In the genomic region with DNA sequence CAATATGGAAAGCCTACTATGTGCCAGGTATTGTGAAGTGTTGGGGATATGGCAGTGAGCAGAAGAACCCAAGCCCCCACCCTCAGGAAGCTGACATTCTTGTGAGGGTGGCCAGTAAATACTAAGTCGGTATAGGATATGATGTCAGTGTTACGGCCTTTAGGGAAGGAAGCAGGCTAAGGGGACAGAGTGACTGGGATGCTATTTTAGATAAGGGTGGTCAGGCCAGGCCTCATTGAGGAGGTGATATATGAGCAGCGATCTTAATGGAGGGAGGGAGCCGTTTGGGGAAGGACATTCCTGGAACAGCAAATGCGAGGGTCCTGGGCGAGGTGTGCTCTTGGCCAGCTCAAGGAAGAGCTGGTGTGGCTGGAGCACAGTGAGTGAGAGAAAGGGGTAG, we compare ENCODE assay signal across 1 cellular context.
TF ChIP-seq lines count a peak whose summit lies in the region.

No MANE protein-coding gene starts in this region.

TF ChIP-seq in K562, 482 proteins besides CTCF, POLR2A, EP300 and RAD21 (continues in another document):
- TF ChIP-seq ZKSCAN1 (IDR thresholded peaks at IDR 0.05; ENCODE audit: low read depth, low read length), result no peak
- TF ChIP-seq PBX2 (CRISPR knock-in tag; IDR thresholded peaks at IDR 0.05; ENCODE audit: low read depth), result no peak
- 0 out of 2 replicates have a peak, but pooled peaks have one; percentile 27 for TF ChIP-seq PBX2 (tag; conservative IDR thresholded peaks at IDR 0.05; ENCODE audit: low read depth)
- no peak for TF ChIP-seq ZNF143 (CRISPR knock-in tag; IDR thresholded peaks at IDR 0.05)
- no peak for TF ChIP-seq ZNF764 (CRISPR knock-in tag; IDR thresholded peaks at IDR 0.05; ENCODE audit: low read depth)
- no peak for TF ChIP-seq XRCC4 (IDR thresholded peaks at IDR 0.05; ENCODE audit: extremely low read depth, insufficient read depth, insufficient read length)
- no peak for TF ChIP-seq HNRNPL (IDR thresholded peaks at IDR 0.05; ENCODE audit: low read depth, low read length)
- no peak for TF ChIP-seq KDM4B (IDR thresholded peaks at IDR 0.05; ENCODE audit: borderline replicate concordance in 2 of 2, low read depth in 1 of 2)
- TF ChIP-seq, protein P1, sequence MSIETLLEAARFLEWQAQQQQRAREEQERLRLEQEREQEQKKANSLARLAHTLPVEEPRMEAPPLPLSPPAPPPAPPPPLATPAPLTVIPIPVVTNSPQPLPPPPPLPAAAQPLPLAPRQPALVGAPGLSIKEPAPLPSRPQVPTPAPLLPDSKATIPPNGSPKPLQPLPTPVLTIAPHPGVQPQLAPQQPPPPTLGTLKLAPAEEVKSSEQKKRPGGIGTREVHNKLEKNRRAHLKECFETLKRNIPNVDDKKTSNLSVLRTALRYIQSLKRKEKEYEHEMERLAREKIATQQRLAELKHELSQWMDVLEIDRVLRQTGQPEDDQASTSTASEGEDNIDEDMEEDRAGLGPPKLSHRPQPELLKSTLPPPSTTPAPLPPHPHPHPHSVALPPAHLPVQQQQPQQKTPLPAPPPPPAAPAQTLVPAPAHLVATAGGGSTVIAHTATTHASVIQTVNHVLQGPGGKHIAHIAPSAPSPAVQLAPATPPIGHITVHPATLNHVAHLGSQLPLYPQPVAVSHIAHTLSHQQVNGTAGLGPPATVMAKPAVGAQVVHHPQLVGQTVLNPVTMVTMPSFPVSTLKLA (conservative IDR thresholded peaks at IDR 0.05), result 0 out of 4 replicates have a peak, but pooled peaks of 1 of the 2 experiments have one; percentile 18
- no peak for TF ChIP-seq SETDB1 (IDR thresholded peaks at IDR 0.05; ENCODE audit: low read length)
- TF ChIP-seq BCOR (IDR thresholded peaks at IDR 0.05), result no peak
- no peak for TF ChIP-seq ZNF586 (CRISPR knock-in tag; conservative IDR thresholded peaks at IDR 0.05)
- TF ChIP-seq, protein P2, sequence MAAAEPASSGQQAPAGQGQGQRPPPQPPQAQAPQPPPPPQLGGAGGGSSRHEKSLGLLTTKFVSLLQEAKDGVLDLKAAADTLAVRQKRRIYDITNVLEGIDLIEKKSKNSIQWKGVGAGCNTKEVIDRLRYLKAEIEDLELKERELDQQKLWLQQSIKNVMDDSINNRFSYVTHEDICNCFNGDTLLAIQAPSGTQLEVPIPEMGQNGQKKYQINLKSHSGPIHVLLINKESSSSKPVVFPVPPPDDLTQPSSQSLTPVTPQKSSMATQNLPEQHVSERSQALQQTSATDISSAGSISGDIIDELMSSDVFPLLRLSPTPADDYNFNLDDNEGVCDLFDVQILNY (CRISPR knock-in tag; IDR thresholded peaks at IDR 0.05), result no peak
- TF ChIP-seq, protein P3, sequence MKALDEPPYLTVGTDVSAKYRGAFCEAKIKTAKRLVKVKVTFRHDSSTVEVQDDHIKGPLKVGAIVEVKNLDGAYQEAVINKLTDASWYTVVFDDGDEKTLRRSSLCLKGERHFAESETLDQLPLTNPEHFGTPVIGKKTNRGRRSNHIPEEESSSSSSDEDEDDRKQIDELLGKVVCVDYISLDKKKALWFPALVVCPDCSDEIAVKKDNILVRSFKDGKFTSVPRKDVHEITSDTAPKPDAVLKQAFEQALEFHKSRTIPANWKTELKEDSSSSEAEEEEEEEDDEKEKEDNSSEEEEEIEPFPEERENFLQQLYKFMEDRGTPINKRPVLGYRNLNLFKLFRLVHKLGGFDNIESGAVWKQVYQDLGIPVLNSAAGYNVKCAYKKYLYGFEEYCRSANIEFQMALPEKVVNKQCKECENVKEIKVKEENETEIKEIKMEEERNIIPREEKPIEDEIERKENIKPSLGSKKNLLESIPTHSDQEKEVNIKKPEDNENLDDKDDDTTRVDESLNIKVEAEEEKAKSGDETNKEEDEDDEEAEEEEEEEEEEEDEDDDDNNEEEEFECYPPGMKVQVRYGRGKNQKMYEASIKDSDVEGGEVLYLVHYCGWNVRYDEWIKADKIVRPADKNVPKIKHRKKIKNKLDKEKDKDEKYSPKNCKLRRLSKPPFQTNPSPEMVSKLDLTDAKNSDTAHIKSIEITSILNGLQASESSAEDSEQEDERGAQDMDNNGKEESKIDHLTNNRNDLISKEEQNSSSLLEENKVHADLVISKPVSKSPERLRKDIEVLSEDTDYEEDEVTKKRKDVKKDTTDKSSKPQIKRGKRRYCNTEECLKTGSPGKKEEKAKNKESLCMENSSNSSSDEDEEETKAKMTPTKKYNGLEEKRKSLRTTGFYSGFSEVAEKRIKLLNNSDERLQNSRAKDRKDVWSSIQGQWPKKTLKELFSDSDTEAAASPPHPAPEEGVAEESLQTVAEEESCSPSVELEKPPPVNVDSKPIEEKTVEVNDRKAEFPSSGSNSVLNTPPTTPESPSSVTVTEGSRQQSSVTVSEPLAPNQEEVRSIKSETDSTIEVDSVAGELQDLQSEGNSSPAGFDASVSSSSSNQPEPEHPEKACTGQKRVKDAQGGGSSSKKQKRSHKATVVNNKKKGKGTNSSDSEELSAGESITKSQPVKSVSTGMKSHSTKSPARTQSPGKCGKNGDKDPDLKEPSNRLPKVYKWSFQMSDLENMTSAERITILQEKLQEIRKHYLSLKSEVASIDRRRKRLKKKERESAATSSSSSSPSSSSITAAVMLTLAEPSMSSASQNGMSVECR (CRISPR knock-in tag; IDR thresholded peaks at IDR 0.05), result no peak
- no peak for TF ChIP-seq MCM3 (IDR thresholded peaks at IDR 0.05)
- no peak for TF ChIP-seq DNMT1 (IDR thresholded peaks at IDR 0.05)
- TF ChIP-seq, protein P4, sequence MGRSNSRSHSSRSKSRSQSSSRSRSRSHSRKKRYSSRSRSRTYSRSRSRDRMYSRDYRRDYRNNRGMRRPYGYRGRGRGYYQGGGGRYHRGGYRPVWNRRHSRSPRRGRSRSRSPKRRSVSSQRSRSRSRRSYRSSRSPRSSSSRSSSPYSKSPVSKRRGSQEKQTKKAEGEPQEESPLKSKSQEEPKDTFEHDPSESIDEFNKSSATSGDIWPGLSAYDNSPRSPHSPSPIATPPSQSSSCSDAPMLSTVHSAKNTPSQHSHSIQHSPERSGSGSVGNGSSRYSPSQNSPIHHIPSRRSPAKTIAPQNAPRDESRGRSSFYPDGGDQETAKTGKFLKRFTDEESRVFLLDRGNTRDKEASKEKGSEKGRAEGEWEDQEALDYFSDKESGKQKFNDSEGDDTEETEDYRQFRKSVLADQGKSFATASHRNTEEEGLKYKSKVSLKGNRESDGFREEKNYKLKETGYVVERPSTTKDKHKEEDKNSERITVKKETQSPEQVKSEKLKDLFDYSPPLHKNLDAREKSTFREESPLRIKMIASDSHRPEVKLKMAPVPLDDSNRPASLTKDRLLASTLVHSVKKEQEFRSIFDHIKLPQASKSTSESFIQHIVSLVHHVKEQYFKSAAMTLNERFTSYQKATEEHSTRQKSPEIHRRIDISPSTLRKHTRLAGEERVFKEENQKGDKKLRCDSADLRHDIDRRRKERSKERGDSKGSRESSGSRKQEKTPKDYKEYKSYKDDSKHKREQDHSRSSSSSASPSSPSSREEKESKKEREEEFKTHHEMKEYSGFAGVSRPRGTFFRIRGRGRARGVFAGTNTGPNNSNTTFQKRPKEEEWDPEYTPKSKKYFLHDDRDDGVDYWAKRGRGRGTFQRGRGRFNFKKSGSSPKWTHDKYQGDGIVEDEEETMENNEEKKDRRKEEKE (IDR thresholded peaks at IDR 0.05; ENCODE audit: borderline replicate concordance in 1 of 2, control insufficient read depth in 1 of 2, low read depth in 2 of 2, low read length in 1 of 2), result no peak
- TF ChIP-seq MBD2 (IDR thresholded peaks at IDR 0.05; ENCODE audit: borderline replicate concordance, low read depth), result no peak
- TF ChIP-seq MTA1 (IDR thresholded peaks at IDR 0.05; ENCODE audit: borderline replicate concordance), result 0 out of 2 replicates have a peak, but pooled peaks have one; percentile 15
- TF ChIP-seq CREM (IDR thresholded peaks at IDR 0.05; ENCODE audit: low read depth), result peak; percentile 49; the same call in 1 of the 2 replicates
- TF ChIP-seq ZNF518B (CRISPR knock-in tag; IDR thresholded peaks at IDR 0.05), result no peak
- TF ChIP-seq PCBP2 (IDR thresholded peaks at IDR 0.05; ENCODE audit: low read depth, low read length, poor library complexity, severe bottlenecking), result no peak
- TF ChIP-seq JUND (IDR thresholded peaks at IDR 0.05; ENCODE audit: borderline replicate concordance, low read depth, low read length), result peak; percentile 7; the same call in 1 of the 2 replicates
- no peak for TF ChIP-seq JUND (tag; IDR thresholded peaks at IDR 0.05; ENCODE audit: borderline replicate concordance, low read depth, low read length)
- TF ChIP-seq, protein P5, sequence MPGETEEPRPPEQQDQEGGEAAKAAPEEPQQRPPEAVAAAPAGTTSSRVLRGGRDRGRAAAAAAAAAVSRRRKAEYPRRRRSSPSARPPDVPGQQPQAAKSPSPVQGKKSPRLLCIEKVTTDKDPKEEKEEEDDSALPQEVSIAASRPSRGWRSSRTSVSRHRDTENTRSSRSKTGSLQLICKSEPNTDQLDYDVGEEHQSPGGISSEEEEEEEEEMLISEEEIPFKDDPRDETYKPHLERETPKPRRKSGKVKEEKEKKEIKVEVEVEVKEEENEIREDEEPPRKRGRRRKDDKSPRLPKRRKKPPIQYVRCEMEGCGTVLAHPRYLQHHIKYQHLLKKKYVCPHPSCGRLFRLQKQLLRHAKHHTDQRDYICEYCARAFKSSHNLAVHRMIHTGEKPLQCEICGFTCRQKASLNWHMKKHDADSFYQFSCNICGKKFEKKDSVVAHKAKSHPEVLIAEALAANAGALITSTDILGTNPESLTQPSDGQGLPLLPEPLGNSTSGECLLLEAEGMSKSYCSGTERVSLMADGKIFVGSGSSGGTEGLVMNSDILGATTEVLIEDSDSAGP (CRISPR knock-in tag; IDR thresholded peaks at IDR 0.05), result no peak
- peak; percentile 46; the same call in 1 of the 2 replicates for TF ChIP-seq ATF7 (IDR thresholded peaks at IDR 0.05)
- no peak for TF ChIP-seq BRD9 (IDR thresholded peaks at IDR 0.05; ENCODE audit: low read depth, partially characterized antibody)
- TF ChIP-seq, protein P6, sequence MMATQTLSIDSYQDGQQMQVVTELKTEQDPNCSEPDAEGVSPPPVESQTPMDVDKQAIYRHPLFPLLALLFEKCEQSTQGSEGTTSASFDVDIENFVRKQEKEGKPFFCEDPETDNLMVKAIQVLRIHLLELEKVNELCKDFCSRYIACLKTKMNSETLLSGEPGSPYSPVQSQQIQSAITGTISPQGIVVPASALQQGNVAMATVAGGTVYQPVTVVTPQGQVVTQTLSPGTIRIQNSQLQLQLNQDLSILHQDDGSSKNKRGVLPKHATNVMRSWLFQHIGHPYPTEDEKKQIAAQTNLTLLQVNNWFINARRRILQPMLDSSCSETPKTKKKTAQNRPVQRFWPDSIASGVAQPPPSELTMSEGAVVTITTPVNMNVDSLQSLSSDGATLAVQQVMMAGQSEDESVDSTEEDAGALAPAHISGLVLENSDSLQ (IDR thresholded peaks at IDR 0.05), result peak; percentile 50; the same call in 1 of the 2 replicates
- TF ChIP-seq, protein P7, sequence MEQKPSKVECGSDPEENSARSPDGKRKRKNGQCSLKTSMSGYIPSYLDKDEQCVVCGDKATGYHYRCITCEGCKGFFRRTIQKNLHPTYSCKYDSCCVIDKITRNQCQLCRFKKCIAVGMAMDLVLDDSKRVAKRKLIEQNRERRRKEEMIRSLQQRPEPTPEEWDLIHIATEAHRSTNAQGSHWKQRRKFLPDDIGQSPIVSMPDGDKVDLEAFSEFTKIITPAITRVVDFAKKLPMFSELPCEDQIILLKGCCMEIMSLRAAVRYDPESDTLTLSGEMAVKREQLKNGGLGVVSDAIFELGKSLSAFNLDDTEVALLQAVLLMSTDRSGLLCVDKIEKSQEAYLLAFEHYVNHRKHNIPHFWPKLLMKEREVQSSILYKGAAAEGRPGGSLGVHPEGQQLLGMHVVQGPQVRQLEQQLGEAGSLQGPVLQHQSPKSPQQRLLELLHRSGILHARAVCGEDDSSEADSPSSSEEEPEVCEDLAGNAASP (IDR thresholded peaks at IDR 0.05), result no peak
- TF ChIP-seq MEIS2 (IDR thresholded peaks at IDR 0.05; ENCODE audit: partially characterized antibody), result peak; percentile 68
- TF ChIP-seq, protein P8, sequence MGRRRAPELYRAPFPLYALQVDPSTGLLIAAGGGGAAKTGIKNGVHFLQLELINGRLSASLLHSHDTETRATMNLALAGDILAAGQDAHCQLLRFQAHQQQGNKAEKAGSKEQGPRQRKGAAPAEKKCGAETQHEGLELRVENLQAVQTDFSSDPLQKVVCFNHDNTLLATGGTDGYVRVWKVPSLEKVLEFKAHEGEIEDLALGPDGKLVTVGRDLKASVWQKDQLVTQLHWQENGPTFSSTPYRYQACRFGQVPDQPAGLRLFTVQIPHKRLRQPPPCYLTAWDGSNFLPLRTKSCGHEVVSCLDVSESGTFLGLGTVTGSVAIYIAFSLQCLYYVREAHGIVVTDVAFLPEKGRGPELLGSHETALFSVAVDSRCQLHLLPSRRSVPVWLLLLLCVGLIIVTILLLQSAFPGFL (CRISPR knock-in tag; IDR thresholded peaks at IDR 0.05), result no peak
- TF ChIP-seq DPF2 (IDR thresholded peaks at IDR 0.05), result peak; percentile 60; the same call in 1 of the 2 replicates
